21 cellular contexts compared by ENCODE assay signal in the genomic region with DNA sequence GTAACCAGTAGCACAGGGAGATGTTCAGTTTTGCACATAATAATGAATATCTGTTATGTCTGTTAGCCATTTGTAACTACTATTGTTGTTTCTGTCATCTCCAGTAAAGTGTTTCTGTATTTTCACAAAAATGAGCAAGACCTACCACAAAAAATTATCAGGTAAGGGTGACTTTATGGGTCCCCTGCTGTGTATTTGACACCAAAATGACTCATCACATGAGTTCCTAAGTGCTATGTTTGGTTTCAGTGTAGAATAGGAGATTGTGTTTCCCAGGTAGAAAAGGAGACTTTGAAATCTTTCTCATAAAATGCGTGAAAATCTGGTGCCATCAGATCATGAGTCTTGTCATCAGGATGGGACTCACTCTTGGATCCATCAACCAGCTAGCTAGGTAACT.
"Had no signal": no experiment of that assay in that cellular context is flagged by ENCODE, and none has a peak within 500 bp of the region (broad histone marks: within the 10 kb centered on the region; RNA-seq: fewer than 3 reads in every experiment).

No MANE protein-coding gene starts in this region.

- H3K4me3 ChIP-seq: left lung, mucosa of descending colon, skin epidermis, upper lobe of left lung had no signal

- H3K27me3 ChIP-seq: left lung, neutrophil, upper lobe of left lung had no signal

- H3K36me3 ChIP-seq: left lung, neutrophil, upper lobe of left lung, WERI-Rb-1 had no signal

- H3K9me3 ChIP-seq: left lung, mucosa of descending colon, neutrophil, upper lobe of left lung had no signal

- DNase-seq: activated CD8-positive, alpha-beta memory T cell treated with anti-CD3 and anti-CD28 coated beads, Interleukin-2, amount 50 U/mL, for 48 hours; activated naive CD4-positive, alpha-beta T cell treated with Interleukin-2 at 50 U/mL for 16 hours; activated naive CD8-positive, alpha-beta T cell treated with anti-CD3 and anti-CD28 coated beads, Interleukin-2, amount 50 U/mL, for 24 hours; aorta; effector memory CD4-positive, alpha-beta T cell; foreskin fibroblast; glutamatergic neuron; hypothalamus; kidney; left lung; mucosa of descending colon; naive thymus-derived CD4-positive, alpha-beta T cell; retina; stimulated activated CD4-positive, alpha-beta T cell treated with anti-CD3 and anti-CD28 coated beads, Interleukin-15, amount 100 ng/mL, for 24 hours; stimulated activated CD4-positive, alpha-beta T cell treated with anti-CD3 and anti-CD28 coated beads, Interleukin-4, amount 100 ng/mL, for 1 hour; stimulated activated naive CD4-positive, alpha-beta T cell; T-helper 17 cell; upper lobe of left lung; WERI-Rb-1 had no signal

- H3K27ac ChIP-seq: left lung, neutrophil, skin epidermis, upper lobe of left lung, WERI-Rb-1 had no signal
